ENCODE assay signal across 20 cellular contexts in the genomic region with DNA sequence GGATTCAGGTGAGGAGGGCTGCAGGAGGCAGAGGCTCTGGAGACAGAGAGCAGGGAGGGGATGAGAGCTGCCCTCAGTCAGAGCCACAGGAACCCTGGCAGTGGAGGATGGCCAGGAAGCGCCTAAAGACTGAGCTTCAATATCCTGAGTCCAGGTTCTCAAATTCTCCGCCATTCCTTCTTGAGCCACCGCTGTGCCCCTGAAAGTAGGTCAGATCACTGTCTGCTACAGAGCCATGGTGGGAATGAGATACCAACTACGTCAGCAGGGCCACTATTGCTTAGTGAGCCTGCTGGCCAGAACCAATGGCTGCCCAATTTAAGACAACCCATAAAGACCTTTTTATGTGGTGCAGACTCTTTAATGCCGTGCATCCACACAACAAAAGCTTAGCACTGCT.
"Had no signal": no experiment of that assay in that cellular context is flagged by ENCODE, and none has a peak within 500 bp of the region (broad histone marks: within the 10 kb centered on the region; RNA-seq: fewer than 3 reads in every experiment).

No MANE protein-coding gene starts in this region.

- H3K9me3 ChIP-seq: breast epithelium, heart right ventricle, left lung, vagina had no signal

- H3K27me3 ChIP-seq: breast epithelium, dorsolateral prefrontal cortex, heart right ventricle, left lung, vagina had no signal

- H3K27ac ChIP-seq: breast epithelium, epithelial cell of prostate, left lung, vagina had no signal

- H3K36me3 ChIP-seq: breast epithelium, left lung, vagina had no signal

- H3K4me3 ChIP-seq: breast epithelium, dorsolateral prefrontal cortex, heart right ventricle, left lung, vagina had no signal

- FAIRE-seq: astrocyte, frontal cortex had no signal

- ATAC-seq: activated CD8-positive, alpha-beta T cell treated with anti-CD3 and anti-CD28 coated beads for 36 hours; activated T-cell treated with anti-CD3 and anti-CD28 coated beads, Interleukin-2, amount 50 U/mL, for 4 hours; heart right ventricle; left lung; T-cell had no signal

- DNase-seq: activated B cell treated with CpG ODN at 0.5 μM for 24 hours; activated CD4-positive, alpha-beta T cell treated with anti-CD3 and anti-CD28 coated beads for 4 hours; activated CD8-positive, alpha-beta T cell treated with anti-CD3 and anti-CD28 coated beads for 36 hours; activated effector memory CD4-positive, alpha-beta T cell treated with Interleukin-2 at 50 U/mL for 16 hours; activated T-cell treated with anti-CD3 and anti-CD28 coated beads, Interleukin-2, amount 50 U/mL, for 4 hours; heart right ventricle; left lung; midbrain; nephron progenitor cell; stimulated activated CD4-positive, alpha-beta T cell treated with anti-CD3 and anti-CD28 coated beads, Interleukin-15, amount 100 ng/mL, for 24 hours; stimulated activated CD4-positive, alpha-beta T cell treated with anti-CD3 and anti-CD28 coated beads, Interleukin-2, amount 100 ng/mL, for 48 hours; T-cell; T-helper 9 cell; trophoblast cell had no signal

- H3K4me1 ChIP-seq: breast epithelium, vagina had no signal
